22 cellular contexts compared by ENCODE assay signal in genomic region chr13:40558656-40559055, GRCh38.
A peak's percentile ranks its signal among the peaks of the same experiment; 100 is the strongest.
DNase-seq lines count a peak whose midpoint lies in the region; ATAC-seq, FAIRE-seq and TF ChIP-seq lines count a peak whose summit lies in the region.
"Had no signal": no experiment of that assay in that cellular context is flagged by ENCODE, and none has a peak within 500 bp of the region (broad histone marks: within the 10 kb centered on the region; RNA-seq: fewer than 3 reads in every experiment).

No MANE protein-coding gene starts in this region.

- no peak for ATAC-seq in activated CD4-positive, alpha-beta T cell treated with anti-CD3 and anti-CD28 coated beads for 36 hours
- no peak for ATAC-seq in naive thymus-derived CD4-positive, alpha-beta T cell
- no peak for ATAC-seq in HG02884 (IDR thresholded peaks at IDR 0.05; ENCODE audit: unreplicated experiment)

- H3K27me3 ChIP-seq in CD4-positive, alpha-beta memory T cell (ENCODE audit: insufficient read depth, low read length): no peaks in the 10 kb centered on the region
- H3K27me3 ChIP-seq in adrenal gland (no peaks in the 10 kb centered on the region), small intestine (ENCODE audit: control insufficient read depth in 2 of 2, insufficient read depth in 2 of 2, low read length in 2 of 2) (no peaks in the 10 kb centered on the region), ovary (no peaks in the 10 kb centered on the region)
- H3K27me3 ChIP-seq in naive thymus-derived CD4-positive, alpha-beta T cell (ENCODE audit: control insufficient read depth in 2 of 2, insufficient read depth in 2 of 2, low read length in 2 of 2): no peaks in the 10 kb centered on the region
- H3K27me3 ChIP-seq: BLaER1 treated with 17β-estradiol and CSF1 and Interleukin-3, amounts not matched to agents 10 nM and 100 nM; cardiac muscle cell; hepatocyte; tibial artery had no signal

- no peaks in the 10 kb centered on the region for H3K9me3 ChIP-seq in CD4-positive, alpha-beta memory T cell (ENCODE audit: control insufficient read depth in 1 of 2, low read length in 2 of 2)
- H3K9me3 ChIP-seq in adrenal gland (replicated peaks in 1 of 3) (no peaks in the 10 kb centered on the region), small intestine (ENCODE audit: control insufficient read depth, low read depth) (no peaks in the 10 kb centered on the region), ovary (no peaks in the 10 kb centered on the region)
- H3K9me3 ChIP-seq in naive thymus-derived CD4-positive, alpha-beta T cell (ENCODE audit: control insufficient read depth in 2 of 3, low read length in 3 of 3): no peaks in the 10 kb centered on the region
- H3K9me3 ChIP-seq: tibial artery had no signal

- WGBS in adrenal gland, 4 donors: 0 to 35% (median 21%) methylated on average over 1 of the region's 1 CpG
- 45 to 48% (median 46%) methylated on average over 1 of the region's 1 CpG for WGBS in small intestine, 3 donors
- 5 to 16% (median 8%) methylated on average over 1 of the region's 1 CpG for WGBS in ovary, 3 donors

- no peak for FAIRE-seq in small intestine (lab: Jason Lieb, UNC)
- FAIRE-seq: H1, kidney had no signal

- peaks cover 79% of the 10 kb centered on the region for H3K4me1 Mint-ChIP-seq in activated CD4-positive, alpha-beta T cell treated with anti-CD3 and anti-CD28 coated beads for 36 hours
- H3K4me1 Mint-ChIP-seq in CD4-positive, alpha-beta memory T cell: peaks cover 57 to 97% (median 69%) of the 10 kb centered on the region in 4 donors
- peaks cover 42 to 99% (median 93%) of the 10 kb centered on the region in 7 donors for H3K4me1 Mint-ChIP-seq in naive thymus-derived CD4-positive, alpha-beta T cell

- H3K4me1 ChIP-seq in CD4-positive, alpha-beta memory T cell (ENCODE audit: insufficient read depth, low read length): peaks cover 43% of the 10 kb centered on the region
- H3K4me1 ChIP-seq in adrenal gland (replicated peaks in 1 of 2): peaks cover 15 to 28% of the 10 kb centered on the region in 2 donors
- H3K4me1 ChIP-seq in naive thymus-derived CD4-positive, alpha-beta T cell (ENCODE audit: control insufficient read depth in 2 of 2, insufficient read depth in 2 of 2, low read length in 2 of 2): peaks cover 7 to 47% of the 10 kb centered on the region in 2 donors
- peaks cover 0 to 7% of the 10 kb centered on the region in 2 donors for H3K4me1 ChIP-seq in small intestine (ENCODE audit: control insufficient read depth in 2 of 2, insufficient read depth in 1 of 2, low read depth in 1 of 2, low read length in 1 of 2)
- H3K4me1 ChIP-seq in ovary (ENCODE audit: insufficient read depth): peaks cover 23% of the 10 kb centered on the region

- H3K36me3 Mint-ChIP-seq in activated CD4-positive, alpha-beta T cell treated with anti-CD3 and anti-CD28 coated beads for 36 hours (ENCODE audit: low read depth): peaks cover 54% of the 10 kb centered on the region
- peaks cover 41 to 52% of the 10 kb centered on the region in 2 donors for H3K36me3 Mint-ChIP-seq in CD4-positive, alpha-beta memory T cell
- peaks cover 4 to 53% (median 37%) of the 10 kb centered on the region in 5 donors for H3K36me3 Mint-ChIP-seq in naive thymus-derived CD4-positive, alpha-beta T cell

- no peak for DNase-seq in activated CD4-positive, alpha-beta T cell treated with anti-CD3 and anti-CD28 coated beads for 36 hours
- no peak for DNase-seq in activated CD4-positive, alpha-beta T cell treated with anti-CD3 and anti-CD28 coated beads for 48 hours
- DNase-seq in CD4-positive, alpha-beta memory T cell: no peak
- DNase-seq in adrenal gland (peak in 2 of 7 donors; percentile 28 to 33), small intestine (no peak), ovary (no peak)
- no peak for DNase-seq in naive thymus-derived CD4-positive, alpha-beta T cell
- DNase-seq: 8988T; activated B cell treated with CpG ODN at 0.5 μM for 24 hours; activated CD8-positive, alpha-beta memory T cell treated with anti-CD3 and anti-CD28 coated beads, Interleukin-2, amount 50 U/mL, for 4 hours; effector CD4-positive, alpha-beta T cell; kidney; NCI-H187; NK-92 treated with Interleukin-12 subunit alpha and Interleukin-12 subunit beta, amount 100 ng/mL, for 24 hours; occipital lobe; SW 1271; tibial artery had no signal

- no peak overlapping the region for H3K4me3 ChIP-seq in CD4-positive, alpha-beta memory T cell (ENCODE audit: low read length in 2 of 2)
- H3K4me3 ChIP-seq in adrenal gland (no peak overlapping the region), small intestine (ENCODE audit: low read depth in 1 of 2, low read length in 2 of 2) (no peak overlapping the region), ovary (no peak overlapping the region)
- no peak overlapping the region for H3K4me3 ChIP-seq in naive thymus-derived CD4-positive, alpha-beta T cell (ENCODE audit: low read length)
- H3K4me3 ChIP-seq: BLaER1 treated with 17β-estradiol and CSF1 and Interleukin-3, amounts not matched to agents 10 nM and 100 nM; cardiac muscle cell; hepatocyte; tibial artery had no signal

- no peak overlapping the region for H3K4me3 Mint-ChIP-seq in activated CD4-positive, alpha-beta T cell treated with anti-CD3 and anti-CD28 coated beads for 36 hours
- H3K4me3 Mint-ChIP-seq in CD4-positive, alpha-beta memory T cell: peak overlapping the region in 3 of 8 donors; percentile 23 to 51 (median 25)
- H3K4me3 Mint-ChIP-seq in naive thymus-derived CD4-positive, alpha-beta T cell: peak overlapping the region in 8 of 10 donors; percentile 34 to 81 (median 66)
- H3K4me3 Mint-ChIP-seq: activated B cell treated with CpG ODN at 0.5 μM for 24 hours had no signal

- TF ChIP-seq POLR2A in adrenal gland (IDR thresholded peaks at IDR 0.05) (no peak), ovary (IDR thresholded peaks at IDR 0.05) (no peak)

- intact Hi-C loops in activated CD4-positive, alpha-beta T cell treated with anti-CD3 and anti-CD28 coated beads for 36 hours (cut with DNase I, micrococcal nuclease): no loop called here
- intact Hi-C loops in CD4-positive, alpha-beta memory T cell (cut with micrococcal nuclease): no loop called here
- intact Hi-C loops in adrenal gland (cut with DNase I) (no loop called here), ovary (cut with DNase I) (no loop called here)
- intact Hi-C loops in naive thymus-derived CD4-positive, alpha-beta T cell (cut with micrococcal nuclease): loop anchor here in 1 of 2 donors (5.0 kb wide), 1 partner anchor 109 kb away; the partner anchor contains the start of gene FOXO1

- peaks cover 14% of the 10 kb centered on the region for H3K36me3 ChIP-seq in CD4-positive, alpha-beta memory T cell (ENCODE audit: insufficient read depth, low read length)
- no peaks in the 10 kb centered on the region for H3K36me3 ChIP-seq in adrenal gland (replicated peaks in 1 of 2)
- H3K36me3 ChIP-seq in naive thymus-derived CD4-positive, alpha-beta T cell (ENCODE audit: control insufficient read depth in 2 of 3, insufficient read depth in 3 of 3, low read length in 3 of 3): peaks cover 0 to 28% (median 15%) of the 10 kb centered on the region in 3 experiments
- H3K36me3 ChIP-seq in small intestine (ENCODE audit: control insufficient read depth in 2 of 2, insufficient read depth in 2 of 2, low read length in 2 of 2): no peaks in the 10 kb centered on the region
- no peaks in the 10 kb centered on the region for H3K36me3 ChIP-seq in ovary
- H3K36me3 ChIP-seq: cardiac muscle cell had no signal

- POLR2A ChIA-PET in activated CD4-positive, alpha-beta T cell treated with anti-CD3 and anti-CD28 coated beads for 36 hours (lab: Charles Lee): no interaction called here
- POLR2A ChIA-PET in CD4-positive, alpha-beta memory T cell (lab: Charles Lee; ENCODE audit: partially characterized antibody): interaction anchor here (0.6 to 1.2 kb wide), 2 partner anchors 10 to 107 kb away, joined by 3 read pairs; no protein-coding TSS in a partner anchor
- POLR2A ChIA-PET in naive thymus-derived CD4-positive, alpha-beta T cell (lab: Charles Lee): no interaction called here

- no peak overlapping the region for H3K27ac ChIP-seq in CD4-positive, alpha-beta memory T cell (ENCODE audit: low read depth, low read length)
- H3K27ac ChIP-seq in adrenal gland: peak overlapping the region in 3 of 5 donors; percentile 2 to 46 (median 40)
- H3K27ac ChIP-seq in naive thymus-derived CD4-positive, alpha-beta T cell (ENCODE audit: low read depth, low read length): peak overlapping the region; percentile 32
- H3K27ac ChIP-seq in small intestine (ENCODE audit: low read depth in 1 of 2, low read length in 1 of 2): no peak overlapping the region
- H3K27ac ChIP-seq in ovary: no peak overlapping the region
- H3K27ac ChIP-seq: BLaER1 treated with 17β-estradiol and CSF1 and Interleukin-3, amounts not matched to agents 10 nM and 100 nM; cardiac muscle cell; hepatocyte; tibial artery had no signal

- no peaks in the 10 kb centered on the region for H3K9me3 Mint-ChIP-seq in activated CD4-positive, alpha-beta T cell treated with anti-CD3 and anti-CD28 coated beads for 36 hours (ENCODE audit: low read depth)
- peaks cover 0 to 2% (median 0%) of the 10 kb centered on the region in 8 donors for H3K9me3 Mint-ChIP-seq in CD4-positive, alpha-beta memory T cell
- no peaks in the 10 kb centered on the region for H3K9me3 Mint-ChIP-seq in naive thymus-derived CD4-positive, alpha-beta T cell
- H3K9me3 Mint-ChIP-seq: activated B cell treated with CpG ODN at 0.5 μM for 24 hours had no signal

- peak overlapping the region; percentile 77 for H3K27ac Mint-ChIP-seq in activated CD4-positive, alpha-beta T cell treated with anti-CD3 and anti-CD28 coated beads for 36 hours
- H3K27ac Mint-ChIP-seq in CD4-positive, alpha-beta memory T cell: peak overlapping the region in 5 of 7 donors; percentile 29 to 68 (median 53)
- H3K27ac Mint-ChIP-seq in naive thymus-derived CD4-positive, alpha-beta T cell: peak overlapping the region in 8 of 9 donors; percentile 68 to 92 (median 82)
- H3K27ac Mint-ChIP-seq: activated B cell treated with CpG ODN at 0.5 μM for 24 hours had no signal

- TF ChIP-seq CTCF in adrenal gland (IDR thresholded peaks at IDR 0.05) (no peak), ovary (IDR thresholded peaks at IDR 0.05) (no peak)

- CTCF ChIA-PET in activated CD4-positive, alpha-beta T cell treated with anti-CD3 and anti-CD28 coated beads for 36 hours (lab: Charles Lee): interaction anchor here (0.6 to 1.8 kb wide), 5 partner anchors 9 to 338 kb away, joined by 3 to 8 read pairs (median 4); no protein-coding TSS in a partner anchor
- CTCF ChIA-PET in CD4-positive, alpha-beta memory T cell (lab: Charles Lee; ENCODE audit: partially characterized antibody): interaction anchor here (0.9 kb wide), 1 partner anchor 10 kb away, joined by 3 read pairs; no protein-coding TSS in a partner anchor
- CTCF ChIA-PET in naive thymus-derived CD4-positive, alpha-beta T cell (lab: Charles Lee): no interaction called here

- H3K27me3 Mint-ChIP-seq in activated CD4-positive, alpha-beta T cell treated with anti-CD3 and anti-CD28 coated beads for 36 hours: no peaks in the 10 kb centered on the region
- no peaks in the 10 kb centered on the region for H3K27me3 Mint-ChIP-seq in CD4-positive, alpha-beta memory T cell
- no peaks in the 10 kb centered on the region for H3K27me3 Mint-ChIP-seq in naive thymus-derived CD4-positive, alpha-beta T cell
- H3K27me3 Mint-ChIP-seq: activated B cell treated with CpG ODN at 0.5 μM for 24 hours had no signal

- TF ChIP-seq EP300 in ovary (IDR thresholded peaks at IDR 0.05): no peak

Comparison
In these comparisons a context has a peak if more than half of its experiments do, and no peak if none do; other contexts are left out.
1. H3K27ac ChIP-seq: peak in adrenal gland (3 of 5) and naive thymus-derived CD4-positive, alpha-beta T cell (single experiment); none in CD4-positive, alpha-beta memory T cell (single experiment), small intestine (0 of 2) and ovary (0 of 2).
2. Peak in every context shown above with its lines, with median percentiles within 50 percentile points of each other: H3K27ac Mint-ChIP-seq.